19 cellular contexts compared by ENCODE assay signal in the genomic region with DNA sequence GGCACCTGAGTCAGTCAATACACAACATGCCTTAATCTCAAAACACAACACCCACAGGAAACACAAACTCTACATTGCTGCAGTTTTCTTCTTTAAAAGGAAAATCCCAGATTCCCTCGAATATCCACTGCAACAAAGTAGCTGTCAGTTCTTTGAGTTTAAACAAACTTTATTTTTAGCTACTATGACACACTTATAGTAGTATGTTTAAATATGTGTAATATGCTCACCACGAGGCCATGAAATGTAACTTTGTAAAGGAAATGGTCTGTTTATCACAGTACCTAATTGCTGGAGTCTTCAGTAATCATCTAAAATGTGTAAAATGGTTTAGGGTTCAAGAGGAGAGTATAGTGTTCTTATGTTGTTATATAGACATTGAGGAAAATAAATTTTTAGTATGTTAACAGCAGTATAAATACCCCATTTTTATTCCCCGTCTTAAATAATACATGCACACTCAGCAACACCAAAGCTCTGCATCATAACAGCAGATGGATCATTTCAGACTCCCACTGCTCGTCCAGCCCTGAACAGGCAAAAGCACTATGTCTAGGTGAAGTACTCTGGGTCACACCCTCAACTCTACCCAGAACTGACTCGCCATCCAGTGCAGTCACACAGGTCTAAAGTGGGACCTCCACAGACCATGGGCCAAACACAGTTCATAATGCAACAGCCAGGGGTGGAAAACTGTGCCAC. TPM values are rescaled to one million over a fixed set of nuclear protein-coding genes. Genes with fewer than 3 reads are reported as not detected.
DNase-seq lines count a peak whose midpoint lies in the region; ATAC-seq lines count a peak whose summit lies in the region.
"Had no signal": no experiment of that assay in that cellular context is flagged by ENCODE, and none has a peak within 500 bp of the region (broad histone marks: within the 10 kb centered on the region; RNA-seq: fewer than 3 reads in every experiment).

No MANE protein-coding gene starts in this region.

- H3K14ac ChIP-seq in mesenchymal stem cell (ENCODE audit: low read length in 2 of 2): no peak overlapping the region

- peak overlapping the region in 1 of 2 experiments; percentile 80 for H3K23ac ChIP-seq in mesenchymal stem cell (ENCODE audit: low read length in 2 of 2)

- H2AK5ac ChIP-seq in mesenchymal stem cell (ENCODE audit: low read length, severe bottlenecking): no peak overlapping the region

- no peak overlapping the region for H3K9ac ChIP-seq in mesenchymal stem cell (ENCODE audit: low read length)

- H3K27me3 Mint-ChIP-seq in effector memory CD8-positive, alpha-beta T cell: no peaks in the 10 kb centered on the region

- H3K4me3 Mint-ChIP-seq in effector memory CD8-positive, alpha-beta T cell: no peak overlapping the region
- H3K4me3 Mint-ChIP-seq: GM23338 had no signal

- H3K36me3 ChIP-seq in mesenchymal stem cell (ENCODE audit: control insufficient read depth in 1 of 2, insufficient read depth in 2 of 2, low read depth in 1 of 2, low read length in 2 of 2): peaks cover 16 to 49% of the 10 kb centered on the region in 2 experiments

- no peaks in the 10 kb centered on the region for H3K4me1 ChIP-seq in mesenchymal stem cell (ENCODE audit: control insufficient read depth, insufficient read depth, low read depth, low read length)
- H3K4me1 ChIP-seq: HAP-1, SJSA1 had no signal

- H3K79me1 ChIP-seq in mesenchymal stem cell (replicated peaks; ENCODE audit: low read length, poor library complexity, severe bottlenecking): peaks cover 35% of the 10 kb centered on the region

- H2BK120ac ChIP-seq in mesenchymal stem cell (ENCODE audit: low read depth, low read length): no peak overlapping the region

- peak overlapping the region in 1 of 2 experiments; percentile 51 for H3K4ac ChIP-seq in mesenchymal stem cell (ENCODE audit: low read depth in 1 of 2, low read length in 2 of 2)

- H3K27ac ChIP-seq in mesenchymal stem cell (ENCODE audit: low read length, poor library complexity, severe bottlenecking): no peak overlapping the region
- H3K27ac ChIP-seq: SJSA1 had no signal

- H3K4me2 ChIP-seq in mesenchymal stem cell (ENCODE audit: low read length, poor library complexity, severe bottlenecking): no peak overlapping the region
- H3K4me2 ChIP-seq: GM23338 had no signal

- ATAC-seq in effector memory CD8-positive, alpha-beta T cell (replicated peaks): no peak
- ATAC-seq: GM23338 had no signal

- no peaks in the 10 kb centered on the region for H3K27me3 ChIP-seq in mesenchymal stem cell (ENCODE audit: control insufficient read depth in 1 of 2, insufficient read depth in 1 of 2, low read length in 2 of 2)
- H3K27me3 ChIP-seq: SJSA1 had no signal

- peak overlapping the region in 1 of 2 experiments; percentile 42 for H2BK12ac ChIP-seq in mesenchymal stem cell (ENCODE audit: low read length in 2 of 2)

- peak overlapping the region; percentile 2 for H4K91ac ChIP-seq in mesenchymal stem cell (ENCODE audit: low read length)

- no peak overlapping the region for H2AFZ ChIP-seq in mesenchymal stem cell (ENCODE audit: low read depth, low read length)
- H2AFZ ChIP-seq: GM23338 had no signal

- no peak overlapping the region for H3K4me3 ChIP-seq in mesenchymal stem cell (ENCODE audit: insufficient read depth in 1 of 2, low read depth in 1 of 2, low read length in 2 of 2)
- H3K4me3 ChIP-seq: GM23338, HAP-1, SJSA1 had no signal

- no peak overlapping the region for H4K8ac ChIP-seq in mesenchymal stem cell (ENCODE audit: low read length)

- H3K27ac Mint-ChIP-seq in effector memory CD8-positive, alpha-beta T cell: peak overlapping the region; percentile 10 to 35
- H3K27ac Mint-ChIP-seq: GM23338 had no signal

- H3K9me3 Mint-ChIP-seq in effector memory CD8-positive, alpha-beta T cell: no peaks in the 10 kb centered on the region
- H3K9me3 Mint-ChIP-seq: GM23338 had no signal

- DNase-seq in EH (ENCODE audit: low read depth) (peak; percentile 60), HCEC 1CT (peak; percentile 42), mesenchymal stem cell (peak; percentile 52), NCI-H748 (lab: John Stamatoyannopoulos, UW; ENCODE audit: unreplicated experiment) (no peak), HPDE6-E6E7 (ENCODE audit: extremely low spot score) (no peak), AML-193 (lab: John Stamatoyannopoulos, UW) (no peak), NOMO-1 (lab: John Stamatoyannopoulos, UW; ENCODE audit: unreplicated experiment in 2 of 2) (no peak)
- DNase-seq in effector memory CD8-positive, alpha-beta T cell: no peak
- DNase-seq: KBM-7, MV-4-11, NCI-H1105, NCI-H1436 treated with DMSO at 0.1 percent for 48 hours, NCI-H187 treated with DMSO at 0.1 percent for 48 hours, NCI-H524 treated with DMSO at 0.1 percent for 48 hours, Right ventricle myocardium superior, RPMI8226 had no signal

- peaks cover 30% of the 10 kb centered on the region for H3K36me3 Mint-ChIP-seq in effector memory CD8-positive, alpha-beta T cell (ENCODE audit: insufficient read depth)

- H3K18ac ChIP-seq in mesenchymal stem cell (ENCODE audit: low read depth in 1 of 2, low read length in 2 of 2): peak overlapping the region in 1 of 2 experiments; percentile 62

- H2BK15ac ChIP-seq in mesenchymal stem cell (ENCODE audit: low read depth, poor library complexity, severe bottlenecking): no peak overlapping the region

- WGBS in mesenchymal stem cell: 55% methylated on average over 4 of the region's 5 CpGs

- peaks cover 18 to 33% of the 10 kb centered on the region in 2 donors for H3K4me1 Mint-ChIP-seq in effector memory CD8-positive, alpha-beta T cell (ENCODE audit: low read depth in 2 of 2)

- H2BK5ac ChIP-seq in mesenchymal stem cell (ENCODE audit: low read depth, low read length, poor library complexity, severe bottlenecking): no peak overlapping the region

- no peaks in the 10 kb centered on the region for H3K9me3 ChIP-seq in mesenchymal stem cell (ENCODE audit: control insufficient read depth, low read length)
- H3K9me3 ChIP-seq: HAP-1, SJSA1 had no signal

RNA-seq across cellular contexts. Expression of a gene that starts 20.6 kb away (rescaled TPM):
- 10.0 TPM for polyA plus RNA-seq in mesenchymal stem cell (2013, experiment 1 of 2)
- polyA plus RNA-seq in mesenchymal stem cell (2013, experiment 2 of 2): 11.2 TPM

Comparison
In these comparisons a context has a peak if more than half of its experiments do, and no peak if none do; other contexts are left out.
1. DNase-seq: peak in EH (single experiment), HCEC 1CT (single experiment) and mesenchymal stem cell (single experiment); none in effector memory CD8-positive, alpha-beta T cell (0 of 3), NCI-H748 (single experiment), HPDE6-E6E7 (single experiment), AML-193 (0 of 2) and NOMO-1 (0 of 2).